Comparison of ENCODE assay signal across 16 cellular contexts in genomic region chr6:72820153-72820552, GRCh38.
DNase-seq lines count a peak whose midpoint lies in the region; ATAC-seq, FAIRE-seq and TF ChIP-seq lines count a peak whose summit lies in the region.
"Had no signal": no experiment of that assay in that cellular context is flagged by ENCODE, and none has a peak within 500 bp of the region (broad histone marks: within the 10 kb centered on the region; RNA-seq: fewer than 3 reads in every experiment).

No MANE protein-coding gene starts in this region.

- H3K27ac Mint-ChIP-seq in CD4-positive, alpha-beta memory T cell, result no peak overlapping the region
- H3K27ac Mint-ChIP-seq: B cell; CD4-positive, CD25-positive, alpha-beta regulatory T cell had no signal

- POLR2A ChIA-PET in CD4-positive, alpha-beta memory T cell (lab: Charles Lee; ENCODE audit: partially characterized antibody), result no interaction called here

- dilution Hi-C loops in keratinocyte (cut with MboI; ENCODE audit: extremely low pct_ligation_motif_present, low sequenced_read_pairs), result no loop called here

- no peak for FAIRE-seq in keratinocyte (lab: Jason Lieb, UNC)
- FAIRE-seq: G401.6, GM12891 had no signal

- H3K36me3 Mint-ChIP-seq in CD4-positive, alpha-beta memory T cell, result no peaks in the 10 kb centered on the region
- H3K36me3 Mint-ChIP-seq: CD4-positive, CD25-positive, alpha-beta regulatory T cell had no signal

- peak overlapping the region; percentile 20 for H3K4me2 ChIP-seq in keratinocyte (ENCODE audit: control insufficient read depth, extremely low read depth, insufficient read depth, low read depth, low read length)
- H3K4me2 ChIP-seq: KMS-11 had no signal

- no peak for ATAC-seq in Right ventricle myocardium inferior
- ATAC-seq in gastrocnemius medialis, result peak in 1 of 2 donors; percentile 15
- ATAC-seq in GM18867 (IDR thresholded peaks at IDR 0.05; ENCODE audit: unreplicated experiment), result no peak

- no peaks in the 10 kb centered on the region for H3K79me2 ChIP-seq in keratinocyte (ENCODE audit: control insufficient read depth, insufficient read depth, low read length)

- H3K9me1 ChIP-seq in keratinocyte (ENCODE audit: control insufficient read depth, extremely low read depth, insufficient read depth, low read length), result no peaks in the 10 kb centered on the region

- DNase-seq in cardiac muscle cell (ENCODE audit: low read depth in 1 of 2, low spot score in 1 of 2) (no peak), Right ventricle myocardium inferior (ENCODE audit: missing footprints) (no peak), keratinocyte (ENCODE audit: low read depth, low spot score) (no peak), gastrocnemius medialis (no peak), COLO668 (lab: John Stamatoyannopoulos, UW; ENCODE audit: unreplicated experiment) (no peak)
- no peak for DNase-seq in CD4-positive, alpha-beta memory T cell
- DNase-seq: 8988T, C1 segment of cervical spinal cord, GOT3, H7 had no signal

- H3K27me3 ChIP-seq in cardiac muscle cell (no peaks in the 10 kb centered on the region), keratinocyte (ENCODE audit: control insufficient read depth, extremely low read depth, insufficient read depth, low read length) (no peaks in the 10 kb centered on the region), gastrocnemius medialis (no peaks in the 10 kb centered on the region)
- no peaks in the 10 kb centered on the region for H3K27me3 ChIP-seq in CD4-positive, alpha-beta memory T cell (ENCODE audit: insufficient read depth, low read length)

- H3K27ac ChIP-seq in cardiac muscle cell, result peak overlapping the region; percentile 29
- peak overlapping the region; percentile 33 for H3K27ac ChIP-seq in keratinocyte (ENCODE audit: control insufficient read depth, insufficient read depth, low read length)
- H3K27ac ChIP-seq in gastrocnemius medialis, result peak overlapping the region; percentile 83 to 84 (median 83)
- H3K27ac ChIP-seq in CD4-positive, alpha-beta memory T cell (ENCODE audit: low read depth, low read length), result no peak overlapping the region
- H3K27ac ChIP-seq: KMS-11 had no signal

- in situ Hi-C loops in gastrocnemius medialis (cut with MboI; ENCODE audit: low sequenced_read_pairs in 4 of 4), result no loop called here

- TF ChIP-seq CTCF in cardiac muscle cell (IDR thresholded peaks at IDR 0.05; ENCODE audit: low read depth, low read length) (no peak), keratinocyte (optimal IDR thresholded peaks at IDR 0.05 in 1 of 3, IDR thresholded peaks at IDR 0.05 in 1 of 3, conservative IDR thresholded peaks at IDR 0.05 in 1 of 3; ENCODE audit: extremely low read depth in 1 of 3, insufficient read depth in 2 of 3, low read length in 3 of 3) (no peak), gastrocnemius medialis (IDR thresholded peaks at IDR 0.05 in 4 of 5, conservative IDR thresholded peaks at IDR 0.05 in 1 of 5) (no peak)

- H3K4me3 ChIP-seq in cardiac muscle cell (no peak overlapping the region), keratinocyte (ENCODE audit: control insufficient read depth in 2 of 3, extremely low read depth in 1 of 3, insufficient read depth in 2 of 3, low read depth in 1 of 3, low read length in 3 of 3) (no peak overlapping the region), gastrocnemius medialis (no peak overlapping the region)
- no peak overlapping the region for H3K4me3 ChIP-seq in CD4-positive, alpha-beta memory T cell (ENCODE audit: low read length in 2 of 2)

- no peaks in the 10 kb centered on the region for H3K4me1 Mint-ChIP-seq in CD4-positive, alpha-beta memory T cell

- intact Hi-C loops in Right ventricle myocardium inferior (cut with DNase I) (no loop called here), gastrocnemius medialis (cut with DNase I; ENCODE audit: low total_unique reads) (no loop called here)
- intact Hi-C loops in CD4-positive, alpha-beta memory T cell (cut with micrococcal nuclease), result no loop called here

- CTCF ChIA-PET in CD4-positive, alpha-beta memory T cell (lab: Charles Lee; ENCODE audit: partially characterized antibody), result no interaction called here

- H2AFZ ChIP-seq in keratinocyte (ENCODE audit: control insufficient read depth, low read length), result no peak overlapping the region

- no peaks in the 10 kb centered on the region for H3K27me3 Mint-ChIP-seq in CD4-positive, alpha-beta memory T cell
- H3K27me3 Mint-ChIP-seq: B cell; CD4-positive, CD25-positive, alpha-beta regulatory T cell had no signal

- no peak overlapping the region for H3K4me3 Mint-ChIP-seq in CD4-positive, alpha-beta memory T cell
- H3K4me3 Mint-ChIP-seq: B cell; CD4-positive, CD25-positive, alpha-beta regulatory T cell had no signal

- H3K9ac ChIP-seq in keratinocyte (ENCODE audit: control insufficient read depth, extremely low read depth, insufficient read depth, low read length), result no peak overlapping the region
- H3K9ac ChIP-seq: KMS-11 had no signal

- H3K4me1 ChIP-seq in cardiac muscle cell (ENCODE audit: low read depth) (no peaks in the 10 kb centered on the region), keratinocyte (ENCODE audit: control insufficient read depth, extremely low read depth, insufficient read depth, low read length) (peaks cover 22% of the 10 kb centered on the region), gastrocnemius medialis (peaks cover 51 to 60% of the 10 kb centered on the region in 2 donors)
- no peaks in the 10 kb centered on the region for H3K4me1 ChIP-seq in CD4-positive, alpha-beta memory T cell (ENCODE audit: insufficient read depth, low read length)

- no peak for TF ChIP-seq POLR2A in gastrocnemius medialis (IDR thresholded peaks at IDR 0.05)

- H3K36me3 ChIP-seq in cardiac muscle cell, result no peaks in the 10 kb centered on the region
- H3K36me3 ChIP-seq in keratinocyte (ENCODE audit: control insufficient read depth in 2 of 2, extremely low read depth in 1 of 2, insufficient read depth in 2 of 2, low read length in 2 of 2), result no peaks in the 10 kb centered on the region
- no peaks in the 10 kb centered on the region for H3K36me3 ChIP-seq in gastrocnemius medialis
- H3K36me3 ChIP-seq in CD4-positive, alpha-beta memory T cell (ENCODE audit: insufficient read depth, low read length), result no peaks in the 10 kb centered on the region

- no peaks in the 10 kb centered on the region for H3K9me3 ChIP-seq in cardiac muscle cell (ENCODE audit: low read depth)
- no peaks in the 10 kb centered on the region for H3K9me3 ChIP-seq in keratinocyte (ENCODE audit: control insufficient read depth, low read depth, low read length)
- H3K9me3 ChIP-seq in gastrocnemius medialis, result no peaks in the 10 kb centered on the region
- no peaks in the 10 kb centered on the region for H3K9me3 ChIP-seq in CD4-positive, alpha-beta memory T cell (ENCODE audit: control insufficient read depth in 1 of 2, low read length in 2 of 2)

- peaks cover 0 to 2% (median 0%) of the 10 kb centered on the region in 8 donors for H3K9me3 Mint-ChIP-seq in CD4-positive, alpha-beta memory T cell
- H3K9me3 Mint-ChIP-seq: CD4-positive, CD25-positive, alpha-beta regulatory T cell had no signal

- no peaks in the 10 kb centered on the region for H4K20me1 ChIP-seq in keratinocyte (ENCODE audit: control insufficient read depth, extremely low read depth, insufficient read depth, low read length)
